ENCODE assay signal across 13 cellular contexts in the genomic region with DNA sequence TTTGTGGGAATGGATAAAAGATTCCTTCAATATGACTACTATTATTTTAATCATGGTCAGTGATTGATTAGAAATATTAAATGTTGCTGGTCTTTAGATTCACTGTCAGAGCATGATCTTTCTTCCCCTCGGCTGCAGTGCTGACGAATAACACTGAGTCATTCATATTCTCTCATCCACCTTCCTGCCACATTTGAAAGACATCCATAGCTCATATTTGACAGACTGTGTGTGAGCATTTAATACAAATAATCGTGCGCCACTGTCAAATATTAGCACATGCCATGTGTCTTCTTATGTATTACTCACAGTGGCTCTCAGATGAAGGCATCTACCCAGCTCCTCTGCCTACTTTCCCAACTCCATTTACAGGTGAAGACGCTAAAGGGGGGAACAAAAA.
"Had no signal": no experiment of that assay in that cellular context is flagged by ENCODE, and none has a peak within 500 bp of the region (broad histone marks: within the 10 kb centered on the region; RNA-seq: fewer than 3 reads in every experiment).

No MANE protein-coding gene starts in this region.

- H3K9me3 Mint-ChIP-seq: activated naive CD4-positive, alpha-beta T cell treated with anti-CD3 and anti-CD28 coated beads, Interleukin-2, amount 50 U/mL, for 24 hours had no signal

- H3K27ac ChIP-seq: breast epithelium, heart left ventricle, left ventricle myocardium inferior, pancreas, thyroid gland, VCaP had no signal

- H3K27me3 ChIP-seq: breast epithelium, heart left ventricle, pancreas, thyroid gland had no signal

- DNase-seq: foreskin melanocyte; heart left ventricle; kidney; left ventricle myocardium inferior; pancreas; stimulated activated CD4-positive, alpha-beta T cell treated with anti-CD3 and anti-CD28 coated beads, Interleukin-4, amount 100 ng/mL, for 1 hour; stimulated activated CD8-positive, alpha-beta memory T cell treated with anti-CD3 and anti-CD28 coated beads, Interleukin-4, amount 100 ng/mL, for 48 hours; T-helper 9 cell; thyroid gland had no signal

- H3K27ac Mint-ChIP-seq: activated naive CD4-positive, alpha-beta T cell treated with anti-CD3 and anti-CD28 coated beads, Interleukin-2, amount 50 U/mL, for 24 hours had no signal

- H3K4me3 Mint-ChIP-seq: activated naive CD4-positive, alpha-beta T cell treated with anti-CD3 and anti-CD28 coated beads, Interleukin-2, amount 50 U/mL, for 24 hours; neural crest cell had no signal

- H3K36me3 ChIP-seq: breast epithelium, heart left ventricle, left ventricle myocardium inferior, pancreas, thyroid gland had no signal

- H3K27me3 Mint-ChIP-seq: activated naive CD4-positive, alpha-beta T cell treated with anti-CD3 and anti-CD28 coated beads, Interleukin-2, amount 50 U/mL, for 24 hours had no signal

- ATAC-seq: heart left ventricle, pancreas had no signal

- H3K4me1 ChIP-seq: breast epithelium, pancreas, thyroid gland had no signal

- H3K4me3 ChIP-seq: breast epithelium, heart left ventricle, left ventricle myocardium inferior, pancreas, thyroid gland had no signal

- H3K9me3 ChIP-seq: breast epithelium, heart left ventricle, left ventricle myocardium inferior, pancreas, thyroid gland had no signal
